ENCODE assay signal across 30 cellular contexts in the genomic region with DNA sequence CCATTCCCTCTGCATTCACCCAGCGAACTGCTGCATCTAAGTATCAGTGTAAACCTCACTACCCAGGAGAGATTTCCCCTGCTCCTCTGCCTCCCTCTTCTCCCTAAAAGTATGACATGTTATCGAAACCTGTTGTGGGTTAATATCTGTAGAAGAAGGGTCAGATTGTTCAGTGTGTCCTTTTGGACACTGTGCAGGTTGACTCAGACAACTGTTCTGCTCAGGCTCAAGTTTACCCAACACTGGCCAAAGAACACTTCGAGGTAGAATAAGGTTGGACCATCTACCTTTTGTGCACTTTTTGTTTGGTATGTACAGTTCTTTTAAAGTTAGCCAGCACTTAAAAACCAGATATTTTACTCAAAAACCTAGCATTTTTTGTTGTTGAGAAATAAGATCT. TPM values are rescaled to one million over a fixed set of nuclear protein-coding genes. Genes with fewer than 3 reads are reported as not detected.
A peak's percentile ranks its signal among the peaks of the same experiment; 100 is the strongest.
DNase-seq lines count a peak whose midpoint lies in the region; ATAC-seq and TF ChIP-seq lines count a peak whose summit lies in the region.
"Had no signal": no experiment of that assay in that cellular context is flagged by ENCODE, and none has a peak within 500 bp of the region (broad histone marks: within the 10 kb centered on the region; RNA-seq: fewer than 3 reads in every experiment).

No MANE protein-coding gene starts in this region.

- TF ChIP-seq CTCF in VCaP (conservative IDR thresholded peaks at IDR 0.05): no peak
- TF ChIP-seq CTCF in endodermal cell (conservative IDR thresholded peaks at IDR 0.05): no peak

- H3K4me3 Mint-ChIP-seq in endodermal cell: no peak overlapping the region
- H3K4me3 Mint-ChIP-seq in naive thymus-derived CD8-positive, alpha-beta T cell: peak overlapping the region in 8 of 10 donors; percentile 6 to 51 (median 32)
- H3K4me3 Mint-ChIP-seq: activated CD4-positive, alpha-beta T cell treated with anti-CD3 and anti-CD28 coated beads for 36 hours; nephron; stimulated activated naive CD8-positive, alpha-beta T cell treated with anti-CD3 and anti-CD28 coated beads, Interleukin-15, Interleukin-2, amounts not matched to agents 100 ng/mL and 50 ng/mL, for 24 hours had no signal

- no peak for ATAC-seq in naive thymus-derived CD8-positive, alpha-beta T cell
- ATAC-seq: activated CD4-positive, alpha-beta T cell treated with anti-CD3 and anti-CD28 coated beads for 36 hours; activated naive CD4-positive, alpha-beta T cell treated with anti-CD3 and anti-CD28 coated beads, Interleukin-2, amount 50 U/mL, for 72 hours; K562 had no signal

- peaks cover 29% of the 10 kb centered on the region for H3K36me3 Mint-ChIP-seq in endodermal cell (ENCODE audit: low read depth)
- peaks cover 11 to 40% (median 16%) of the 10 kb centered on the region in 3 donors for H3K36me3 Mint-ChIP-seq in naive thymus-derived CD8-positive, alpha-beta T cell

- H3K4me1 ChIP-seq in endodermal cell (ENCODE audit: control insufficient read depth, insufficient read depth, low read length): peaks cover 33% of the 10 kb centered on the region

- WGBS in endodermal cell (ENCODE audit: insufficient coverage in 1 of 2, insufficient read length in 1 of 2), 2 experiments: 92% methylated on average over 3 of the region's 3 CpGs; no CpG with 5 or more reads in 1 of the 2 experiments

- H3K9ac ChIP-seq in endodermal cell (ENCODE audit: extremely low read depth, low read length, poor library complexity, severe bottlenecking): no peak overlapping the region

- H3K9me3 Mint-ChIP-seq in endodermal cell: no peaks in the 10 kb centered on the region
- no peaks in the 10 kb centered on the region for H3K9me3 Mint-ChIP-seq in naive thymus-derived CD8-positive, alpha-beta T cell
- H3K9me3 Mint-ChIP-seq: activated naive CD4-positive, alpha-beta T cell treated with anti-CD3 and anti-CD28 coated beads, Interleukin-2, amount 50 U/mL, for 72 hours; nephron; stimulated activated naive CD8-positive, alpha-beta T cell treated with anti-CD3 and anti-CD28 coated beads, Interleukin-15, Interleukin-2, amounts not matched to agents 100 ng/mL and 50 ng/mL, for 24 hours had no signal

- DNase-seq in endodermal cell (no peak), DMS153 (lab: John Stamatoyannopoulos, UW) (no peak), posterior vena cava (ENCODE audit: low spot score) (no peak), NCI-H2081 (lab: John Stamatoyannopoulos, UW) (no peak)
- DNase-seq in naive thymus-derived CD8-positive, alpha-beta T cell: no peak
- no peak for DNase-seq in stimulated activated CD4-positive, alpha-beta T cell treated with anti-CD3 and anti-CD28 coated beads, Interleukin-4, amount 100 ng/mL, for 24 hours
- DNase-seq: activated CD4-positive, alpha-beta T cell treated with anti-CD3 and anti-CD28 coated beads for 36 hours; activated effector memory CD4-positive, alpha-beta T cell treated with Interleukin-2 at 50 U/mL for 16 hours; C1 segment of cervical spinal cord; DND-41; effector CD8-positive, alpha-beta T cell; GF-D8; glutamatergic neuron; GOT3; NCI-H1048; NCI-H1694 treated with DMSO at 0.1 percent for 48 hours; NCI-H510A; ovary; retina; SHP77 treated with DMSO at 0.1 percent for 48 hours had no signal

- H3K27ac ChIP-seq in VCaP (peak overlapping the region; percentile 13; the same call in 1 of the 2 replicates), endodermal cell (ENCODE audit: low read depth, low read length) (no peak overlapping the region)
- H3K27ac ChIP-seq: ovary, skin epidermis had no signal

- POLR2A ChIA-PET in naive thymus-derived CD8-positive, alpha-beta T cell (lab: Charles Lee): no interaction called here

- H3K36me3 ChIP-seq in endodermal cell (ENCODE audit: control insufficient read depth, insufficient read depth, low read length): peaks cover 33% of the 10 kb centered on the region
- H3K36me3 ChIP-seq: ovary had no signal

- H3K9me3 ChIP-seq in endodermal cell (ENCODE audit: control insufficient read depth, low read length): no peaks in the 10 kb centered on the region
- H3K9me3 ChIP-seq: ovary had no signal

- intact Hi-C loops in posterior vena cava (cut with DNase I): no loop called here

- H3K27me3 ChIP-seq in endodermal cell (ENCODE audit: control insufficient read depth, insufficient read depth, low read length, poor library complexity, severe bottlenecking): no peaks in the 10 kb centered on the region
- H3K27me3 ChIP-seq: ovary had no signal

- peaks cover 68% of the 10 kb centered on the region for H3K4me1 Mint-ChIP-seq in endodermal cell
- peaks cover 31 to 63% (median 56%) of the 10 kb centered on the region in 4 donors for H3K4me1 Mint-ChIP-seq in naive thymus-derived CD8-positive, alpha-beta T cell

- H3K27ac Mint-ChIP-seq in endodermal cell: peak overlapping the region; percentile 98
- H3K27ac Mint-ChIP-seq in naive thymus-derived CD8-positive, alpha-beta T cell: peak overlapping the region in 4 of 10 donors; percentile 19 to 78 (median 58)
- H3K27ac Mint-ChIP-seq: activated CD4-positive, alpha-beta T cell treated with anti-CD3 and anti-CD28 coated beads for 36 hours; activated naive CD4-positive, alpha-beta T cell treated with anti-CD3 and anti-CD28 coated beads, Interleukin-2, amount 50 U/mL, for 72 hours; nephron; stimulated activated naive CD8-positive, alpha-beta T cell treated with anti-CD3 and anti-CD28 coated beads, Interleukin-15, Interleukin-2, amounts not matched to agents 100 ng/mL and 50 ng/mL, for 24 hours had no signal

- H3K27me3 Mint-ChIP-seq in endodermal cell (ENCODE audit: insufficient read depth): no peaks in the 10 kb centered on the region
- no peaks in the 10 kb centered on the region for H3K27me3 Mint-ChIP-seq in naive thymus-derived CD8-positive, alpha-beta T cell
- H3K27me3 Mint-ChIP-seq: activated CD4-positive, alpha-beta T cell treated with anti-CD3 and anti-CD28 coated beads for 36 hours; stimulated activated naive CD8-positive, alpha-beta T cell treated with anti-CD3 and anti-CD28 coated beads, Interleukin-15, Interleukin-2, amounts not matched to agents 100 ng/mL and 50 ng/mL, for 24 hours had no signal

- peak overlapping the region; percentile 34 for H3K4me3 ChIP-seq in endodermal cell (ENCODE audit: low read length)
- H3K4me3 ChIP-seq: K562, lung, ovary, skin epidermis had no signal

RNA-seq across cellular contexts. Expression of a gene that starts 4.6 kb away (rescaled TPM):
- total RNA-seq in endodermal cell (100 to 1,000 TPM in 1 of 2 donors, 10 to 100 TPM in 1; 83.0 to 136 TPM), posterior vena cava (10 to 100 TPM; 37.5 to 38.1 TPM)
- polyA plus RNA-seq in endodermal cell (2013, experiment 1 of 2): 35.9 TPM
- 32.2 TPM for polyA plus RNA-seq in endodermal cell (2013, experiment 2 of 2)
- total RNA-seq in naive thymus-derived CD8-positive, alpha-beta T cell: 10 to 100 TPM; 47.8 to 48.8 TPM
- polyA plus RNA-seq in naive thymus-derived CD8-positive, alpha-beta T cell: 10 to 100 TPM; 61.2 to 84.2 (median 67.2) TPM

RNA-seq across cellular contexts. Expression of a gene that starts 20.7 kb away (rescaled TPM):
- total RNA-seq in endodermal cell (not detected), posterior vena cava (under 1 TPM in 1 of 2 donors, not detected in 1; 0.14 TPM)
- polyA plus RNA-seq in endodermal cell (2013, experiment 1 of 2): not detected
- not detected for polyA plus RNA-seq in endodermal cell (2013, experiment 2 of 2)
- total RNA-seq in naive thymus-derived CD8-positive, alpha-beta T cell: not detected
- under 1 TPM in 2 of 3 donors, not detected in 1; 0.18 to 0.22 TPM for polyA plus RNA-seq in naive thymus-derived CD8-positive, alpha-beta T cell
- total RNA-seq: activated CD4-positive, alpha-beta T cell treated with anti-CD3 and anti-CD28 coated beads for 36 hours; activated naive CD4-positive, alpha-beta T cell treated with anti-CD3 and anti-CD28 coated beads, Interleukin-2, amount 50 U/mL, for 72 hours; epithelial cell of proximal tubule; K562 had no signal
- polyA plus RNA-seq: keratinocyte, lung had no signal

RNA-seq across cellular contexts. Expression of a gene that starts 44.6 kb away (rescaled TPM):
- total RNA-seq in endodermal cell (1 to 10 TPM; 1.4 to 2.9 TPM), posterior vena cava (1 to 10 TPM; 5.1 to 8.3 TPM)
- 0.11 TPM for polyA plus RNA-seq in endodermal cell (2013, experiment 1 of 2)
- 0.12 TPM for polyA plus RNA-seq in endodermal cell (2013, experiment 2 of 2)
- total RNA-seq in naive thymus-derived CD8-positive, alpha-beta T cell: under 1 TPM in 1 of 2 experiments, not detected in 1; 0.08 TPM
- under 1 TPM in 1 of 3 donors, not detected in 2; 0.01 TPM for polyA plus RNA-seq in naive thymus-derived CD8-positive, alpha-beta T cell
- total RNA-seq: mononuclear cell had no signal
